ENCODE assay signal across 1 cellular context in genomic region chr21:22796147-22796546, GRCh38.
TF ChIP-seq lines count a peak whose summit lies in the region.

No MANE protein-coding gene starts in this region.

TF ChIP-seq in H1, 55 proteins besides CTCF, POLR2A, EP300 and RAD21:
- TF ChIP-seq HDAC6 (IDR thresholded peaks at IDR 0.05; ENCODE audit: low read depth, low read length) = no peak
- TF ChIP-seq KDM4A (IDR thresholded peaks at IDR 0.05; ENCODE audit: low read depth, low read length, severe bottlenecking) = no peak
- no peak for TF ChIP-seq TBP (IDR thresholded peaks at IDR 0.05; ENCODE audit: low read depth, low read length)
